In the genomic region with DNA sequence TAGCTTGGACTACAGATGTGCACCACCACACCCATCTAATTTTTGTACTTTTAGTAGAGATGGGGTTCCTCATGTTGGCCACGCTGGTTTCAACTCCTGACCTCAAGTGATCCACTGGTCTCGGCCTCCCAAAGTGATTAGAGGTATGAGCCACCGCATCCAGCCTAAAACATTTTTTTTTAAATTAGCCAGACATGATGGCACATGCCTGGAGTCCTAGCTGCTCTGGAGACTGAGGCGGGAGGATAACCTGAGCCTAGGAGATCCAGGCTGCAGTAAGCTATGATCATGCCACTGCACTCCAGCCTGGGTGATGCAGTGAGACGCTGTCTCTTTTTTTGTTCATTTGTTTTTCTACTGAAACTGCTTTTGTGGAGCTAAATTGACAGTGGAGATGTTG, we compare ENCODE assay signal across 28 cellular contexts.
DNase-seq lines count a peak whose midpoint lies in the region; ATAC-seq lines count a peak whose summit lies in the region.
"Had no signal": no experiment of that assay in that cellular context is flagged by ENCODE, and none has a peak within 500 bp of the region (broad histone marks: within the 10 kb centered on the region; RNA-seq: fewer than 3 reads in every experiment).

No MANE protein-coding gene starts in this region.

- H3K4me3 ChIP-seq in CD4-positive, alpha-beta memory T cell (ENCODE audit: low read length in 2 of 2), result no peak overlapping the region
- no peak overlapping the region for H3K4me3 ChIP-seq in H7 (ENCODE audit: insufficient read depth, low read depth, low read length)
- H3K4me3 ChIP-seq: K562, prostate gland, right lobe of liver, SJCRH30 had no signal

- no peak for ATAC-seq in activated naive CD8-positive, alpha-beta T cell treated with anti-CD3 and anti-CD28 coated beads, Interleukin-2, amount 10 ng/mL, durations not matched to agents 7 days and 5 days (ENCODE audit: low read depth)
- ATAC-seq in naive thymus-derived CD8-positive, alpha-beta T cell, result no peak
- ATAC-seq: K562, right lobe of liver had no signal

- H3K4me1 ChIP-seq in CD4-positive, alpha-beta memory T cell (ENCODE audit: insufficient read depth, low read length), result no peaks in the 10 kb centered on the region
- H3K4me1 ChIP-seq: prostate gland, SJCRH30 had no signal

- no peaks in the 10 kb centered on the region for H3K27me3 Mint-ChIP-seq in activated T-cell treated with anti-CD3 and anti-CD28 coated beads, Interleukin-2, amount 50 U/mL, for 24 hours
- H3K27me3 Mint-ChIP-seq in CD4-positive, alpha-beta memory T cell, result no peaks in the 10 kb centered on the region
- no peaks in the 10 kb centered on the region for H3K27me3 Mint-ChIP-seq in activated naive CD8-positive, alpha-beta T cell treated with anti-CD3 and anti-CD28 coated beads, Interleukin-2, amount 10 ng/mL, durations not matched to agents 7 days and 5 days
- no peaks in the 10 kb centered on the region for H3K27me3 Mint-ChIP-seq in naive thymus-derived CD8-positive, alpha-beta T cell
- H3K27me3 Mint-ChIP-seq: type B pancreatic cell had no signal

- no peaks in the 10 kb centered on the region for H3K4me1 Mint-ChIP-seq in activated T-cell treated with anti-CD3 and anti-CD28 coated beads, Interleukin-2, amount 50 U/mL, for 24 hours (ENCODE audit: low read depth)
- H3K4me1 Mint-ChIP-seq in CD4-positive, alpha-beta memory T cell, result peaks cover 0 to 4% (median 3%) of the 10 kb centered on the region in 4 donors
- peaks cover 6% of the 10 kb centered on the region for H3K4me1 Mint-ChIP-seq in activated naive CD8-positive, alpha-beta T cell treated with anti-CD3 and anti-CD28 coated beads, Interleukin-2, amount 10 ng/mL, durations not matched to agents 7 days and 5 days
- peaks cover 0 to 11% (median 5%) of the 10 kb centered on the region in 4 donors for H3K4me1 Mint-ChIP-seq in naive thymus-derived CD8-positive, alpha-beta T cell

- no peaks in the 10 kb centered on the region for H3K9me3 ChIP-seq in CD4-positive, alpha-beta memory T cell (ENCODE audit: control insufficient read depth in 1 of 2, low read length in 2 of 2)
- H3K9me3 ChIP-seq: prostate gland, right lobe of liver, SJCRH30 had no signal

- H3K36me3 ChIP-seq in CD4-positive, alpha-beta memory T cell (ENCODE audit: insufficient read depth, low read length), result peaks cover 93% of the 10 kb centered on the region
- H3K36me3 ChIP-seq in H7 (replicated peaks; ENCODE audit: control insufficient read depth, insufficient read depth, low read length), result peaks cover 2% of the 10 kb centered on the region
- H3K36me3 ChIP-seq: prostate gland, right lobe of liver, SJCRH30 had no signal

- peak overlapping the region; percentile 18 for H3K27ac Mint-ChIP-seq in activated T-cell treated with anti-CD3 and anti-CD28 coated beads, Interleukin-2, amount 50 U/mL, for 24 hours
- H3K27ac Mint-ChIP-seq in CD4-positive, alpha-beta memory T cell, result peak overlapping the region in 5 of 7 donors; percentile 32 to 82 (median 49)
- H3K27ac Mint-ChIP-seq in activated naive CD8-positive, alpha-beta T cell treated with anti-CD3 and anti-CD28 coated beads, Interleukin-2, amount 10 ng/mL, durations not matched to agents 7 days and 5 days, result peak overlapping the region; percentile 2
- peak overlapping the region in 7 of 10 donors; percentile 15 to 61 (median 28) for H3K27ac Mint-ChIP-seq in naive thymus-derived CD8-positive, alpha-beta T cell
- H3K27ac Mint-ChIP-seq: mesothelial cell of epicardium, type B pancreatic cell had no signal

- H3K4me3 Mint-ChIP-seq in activated T-cell treated with anti-CD3 and anti-CD28 coated beads, Interleukin-2, amount 50 U/mL, for 24 hours, result no peak overlapping the region
- no peak overlapping the region for H3K4me3 Mint-ChIP-seq in CD4-positive, alpha-beta memory T cell
- no peak overlapping the region for H3K4me3 Mint-ChIP-seq in activated naive CD8-positive, alpha-beta T cell treated with anti-CD3 and anti-CD28 coated beads, Interleukin-2, amount 10 ng/mL, durations not matched to agents 7 days and 5 days
- no peak overlapping the region for H3K4me3 Mint-ChIP-seq in naive thymus-derived CD8-positive, alpha-beta T cell
- H3K4me3 Mint-ChIP-seq: CD8-positive, alpha-beta memory T cell; mesothelial cell of epicardium; type B pancreatic cell had no signal

- no peak for DNase-seq in activated T-cell treated with anti-CD3 and anti-CD28 coated beads, Interleukin-2, amount 50 U/mL, for 24 hours
- DNase-seq in activated T-cell treated with anti-CD3 and anti-CD28 coated beads, Interleukin-2, amount 50 U/mL, for 1 hour, result no peak
- no peak for DNase-seq in CD4-positive, alpha-beta memory T cell
- no peak for DNase-seq in activated naive CD8-positive, alpha-beta T cell treated with anti-CD3 and anti-CD28 coated beads, Interleukin-2, amount 10 ng/mL, durations not matched to agents 7 days and 5 days
- no peak for DNase-seq in naive thymus-derived CD8-positive, alpha-beta T cell
- no peak for DNase-seq in NOMO-1 (lab: John Stamatoyannopoulos, UW; ENCODE audit: unreplicated experiment in 2 of 2)
- no peak for DNase-seq in COLO668 (lab: John Stamatoyannopoulos, UW; ENCODE audit: unreplicated experiment)
- DNase-seq in H7, result no peak
- DNase-seq: activated CD4-positive, alpha-beta T cell treated with anti-CD3 and anti-CD28 coated beads for 48 hours; CD8-positive, alpha-beta memory T cell; cerebellar nuclear complex; EL; NCI-H1092 treated with DMSO at 0.1 percent for 48 hours; NCI-H187; NCI-H446 treated with DMSO at 0.1 percent for 48 hours; NCI-H774; occipital lobe; right lobe of liver; SJCRH30; stimulated activated CD4-positive, alpha-beta T cell treated with anti-CD3 and anti-CD28 coated beads, Interleukin-12 subunit alpha, Interleukin-12 subunit beta, amount 100 ng/mL, for 4 hours; stimulated activated CD4-positive, alpha-beta T cell treated with anti-CD3 and anti-CD28 coated beads, Interleukin-4, amount 100 ng/mL, for 1 hour; substantia nigra; T1000 had no signal

- CTCF ChIA-PET in CD4-positive, alpha-beta memory T cell (lab: Charles Lee; ENCODE audit: partially characterized antibody), result no interaction called here

- peaks cover 97% of the 10 kb centered on the region for H3K36me3 Mint-ChIP-seq in activated T-cell treated with anti-CD3 and anti-CD28 coated beads, Interleukin-2, amount 50 U/mL, for 24 hours (ENCODE audit: low read depth)
- H3K36me3 Mint-ChIP-seq in CD4-positive, alpha-beta memory T cell, result peaks cover 79 to 95% of the 10 kb centered on the region in 2 donors
- H3K36me3 Mint-ChIP-seq in activated naive CD8-positive, alpha-beta T cell treated with anti-CD3 and anti-CD28 coated beads, Interleukin-2, amount 10 ng/mL, durations not matched to agents 7 days and 5 days, result peaks cover 41% of the 10 kb centered on the region
- H3K36me3 Mint-ChIP-seq in naive thymus-derived CD8-positive, alpha-beta T cell, result peaks cover 11 to 92% (median 44%) of the 10 kb centered on the region in 3 donors
- H3K36me3 Mint-ChIP-seq: mesothelial cell of epicardium, type B pancreatic cell had no signal

- no peak overlapping the region for H3K27ac ChIP-seq in CD4-positive, alpha-beta memory T cell (ENCODE audit: low read depth, low read length)
- H3K27ac ChIP-seq: prostate gland, right lobe of liver, SJCRH30, VCaP had no signal

- no peaks in the 10 kb centered on the region for H3K9me3 Mint-ChIP-seq in activated T-cell treated with anti-CD3 and anti-CD28 coated beads, Interleukin-2, amount 50 U/mL, for 24 hours
- peaks cover 0 to 2% (median 0%) of the 10 kb centered on the region in 8 donors for H3K9me3 Mint-ChIP-seq in CD4-positive, alpha-beta memory T cell
- H3K9me3 Mint-ChIP-seq in activated naive CD8-positive, alpha-beta T cell treated with anti-CD3 and anti-CD28 coated beads, Interleukin-2, amount 10 ng/mL, durations not matched to agents 7 days and 5 days, result no peaks in the 10 kb centered on the region
- no peaks in the 10 kb centered on the region for H3K9me3 Mint-ChIP-seq in naive thymus-derived CD8-positive, alpha-beta T cell
- H3K9me3 Mint-ChIP-seq: CD8-positive, alpha-beta memory T cell; mesothelial cell of epicardium; type B pancreatic cell had no signal

- H3K27me3 ChIP-seq in CD4-positive, alpha-beta memory T cell (ENCODE audit: insufficient read depth, low read length), result no peaks in the 10 kb centered on the region
- H3K27me3 ChIP-seq in H7 (ENCODE audit: control insufficient read depth, insufficient read depth, low read length), result no peaks in the 10 kb centered on the region
- H3K27me3 ChIP-seq: right lobe of liver had no signal

- intact Hi-C loops in CD4-positive, alpha-beta memory T cell (cut with micrococcal nuclease), result no loop called here

- POLR2A ChIA-PET in CD4-positive, alpha-beta memory T cell (lab: Charles Lee; ENCODE audit: partially characterized antibody), result no interaction called here
- POLR2A ChIA-PET in activated naive CD8-positive, alpha-beta T cell treated with anti-CD3 and anti-CD28 coated beads, Interleukin-2, amount 10 ng/mL, durations not matched to agents 7 days and 5 days (lab: Charles Lee), result no interaction called here
- POLR2A ChIA-PET in naive thymus-derived CD8-positive, alpha-beta T cell (lab: Charles Lee), result no interaction called here
